In genomic region chr14:33950320-33951182, GRCh38 we compare ENCODE assay signal across 1 cellular context.
TF ChIP-seq lines count a peak whose summit lies in the region.

Gene EGLN3, minus strand, starts transcription at chr14:33951074. Its CDS starts 322 bp downstream, at chr14:33950752.

TF ChIP-seq in HepG2, 621 proteins besides CTCF, POLR2A, EP300 and RAD21 (continued from another document and continues in another):
- TF ChIP-seq HNRNPK (IDR thresholded peaks at IDR 0.05; ENCODE audit: low read depth, low read length, poor library complexity, severe bottlenecking) (peak; percentile 58), DPF2 (CRISPR knock-in tag; IDR thresholded peaks at IDR 0.05; ENCODE audit: borderline replicate concordance, low read depth) (no peak), ZHX2 (IDR thresholded peaks at IDR 0.05; ENCODE audit: low read depth) (peak; percentile 58; the same call in 1 of the 2 replicates), ZHX2 (CRISPR knock-in tag; IDR thresholded peaks at IDR 0.05; ENCODE audit: borderline replicate concordance) (no peak), NFKB2 (CRISPR knock-in tag; IDR thresholded peaks at IDR 0.05; ENCODE audit: borderline replicate concordance) (peak; percentile 90; the same call in 1 of the 2 replicates), ZGPAT (CRISPR knock-in tag; IDR thresholded peaks at IDR 0.05) (peak; percentile 68), ZNF691 (CRISPR knock-in tag; IDR thresholded peaks at IDR 0.05; ENCODE audit: borderline replicate concordance, low read depth) (no peak), PHF8 (CRISPR knock-in tag; IDR thresholded peaks at IDR 0.05) (peak; percentile 68), RERE (CRISPR knock-in tag; IDR thresholded peaks at IDR 0.05; ENCODE audit: low read depth) (no peak), THAP9 (CRISPR knock-in tag; IDR thresholded peaks at IDR 0.05; ENCODE audit: borderline replicate concordance) (peak; percentile 70; the same call in 1 of the 2 replicates), ZNF687 (CRISPR knock-in tag; IDR thresholded peaks at IDR 0.05) (peak; percentile 96), RAD51 (IDR thresholded peaks at IDR 0.05; ENCODE audit: borderline replicate concordance) (no peak), AHDC1 (CRISPR knock-in tag; IDR thresholded peaks at IDR 0.05; ENCODE audit: borderline replicate concordance) (0 out of 2 replicates have a peak, but pooled peaks have one; percentile 23), AHR (CRISPR knock-in tag; IDR thresholded peaks at IDR 0.05) (peak; percentile 69; the same call in 1 of the 2 replicates), ARNTL (CRISPR knock-in tag; IDR thresholded peaks at IDR 0.05) (no peak)
